21 cellular contexts compared by ENCODE assay signal in the genomic region with DNA sequence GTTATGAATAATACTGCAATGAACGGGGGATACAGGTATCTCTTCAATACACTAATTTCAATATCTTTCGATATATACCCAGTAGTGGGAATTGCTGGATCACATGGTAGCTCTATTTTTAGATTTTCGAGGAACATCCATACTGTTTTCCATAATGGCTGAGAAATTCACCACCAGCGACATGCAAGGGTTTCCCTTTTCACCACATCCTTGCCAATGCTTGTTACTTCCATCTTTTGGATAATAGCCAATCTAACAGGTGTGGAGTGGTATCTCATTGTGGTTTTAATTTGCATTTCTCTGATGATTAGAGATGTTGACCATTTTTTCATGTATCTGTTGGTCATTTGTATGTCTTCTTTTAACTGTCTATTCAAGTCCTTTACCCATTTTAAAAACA. TPM values are rescaled to one million over a fixed set of nuclear protein-coding genes. Genes with fewer than 3 reads are reported as not detected.
DNase-seq lines count a peak whose midpoint lies in the region; ATAC-seq and TF ChIP-seq lines count a peak whose summit lies in the region.
"Had no signal": no experiment of that assay in that cellular context is flagged by ENCODE, and none has a peak within 500 bp of the region (broad histone marks: within the 10 kb centered on the region; RNA-seq: fewer than 3 reads in every experiment).

No MANE protein-coding gene starts in this region.

- no peak for DNase-seq in activated T-cell treated with anti-CD3 and anti-CD28 coated beads, Interleukin-2, amount 50 U/mL, for 72 hours
- DNase-seq in activated T-cell treated with anti-CD3 and anti-CD28 coated beads for 4 hours (no peak), D341Med (ENCODE audit: low spot score) (no peak), GM10248 (ENCODE audit: extremely low spot score) (no peak), neural progenitor cell (ENCODE audit: low spot score) (no peak)
- no peak for DNase-seq in activated CD8-positive, alpha-beta T cell treated with anti-CD3 and anti-CD28 coated beads, Interleukin-2, amount 10 ng/mL, durations not matched to agents 7 days and 5 days
- no peak for DNase-seq in natural killer cell treated with Interleukin-12 subunit alpha and Interleukin-12 subunit beta and Interleukin-15 and Interleukin-18, amount 100 ng/mL, for 72 hours (ENCODE audit: low spot score)
- DNase-seq: Calu3; dorsolateral prefrontal cortex; GF-D8; GOT3; left lung; NCI-H2081; NCI-H524 treated with DMSO at 0.1 percent for 48 hours; stimulated activated CD4-positive, alpha-beta T cell treated with anti-CD3 and anti-CD28 coated beads, Interleukin-4, amount 100 ng/mL, for 24 hours had no signal

- CTCF ChIA-PET in activated CD8-positive, alpha-beta T cell treated with anti-CD3 and anti-CD28 coated beads, Interleukin-2, amount 10 ng/mL, durations not matched to agents 7 days and 5 days (lab: Charles Lee): interaction anchor here (2.2 kb wide), 1 partner anchor 61 kb away, joined by 10 read pairs; no protein-coding TSS in a partner anchor
- CTCF ChIA-PET in GM10248 (lab: Yijun Ruan, JAX): interaction anchor here (0.7 kb wide), 1 partner anchor 11 kb away, joined by 3 read pairs; no protein-coding TSS in a partner anchor

- peaks cover 89% of the 10 kb centered on the region for H3K4me1 Mint-ChIP-seq in activated T-cell treated with anti-CD3 and anti-CD28 coated beads, Interleukin-2, amount 50 U/mL, for 72 hours (ENCODE audit: low read depth)
- H3K4me1 Mint-ChIP-seq in IgD-negative memory B cell: peaks cover 30 to 42% (median 40%) of the 10 kb centered on the region in 3 donors
- peaks cover 89% of the 10 kb centered on the region for H3K4me1 Mint-ChIP-seq in activated CD8-positive, alpha-beta T cell treated with anti-CD3 and anti-CD28 coated beads, Interleukin-2, amount 10 ng/mL, durations not matched to agents 7 days and 5 days (ENCODE audit: low read depth)
- peaks cover 68 to 71% of the 10 kb centered on the region in 2 donors for H3K4me1 Mint-ChIP-seq in natural killer cell treated with Interleukin-12 subunit alpha and Interleukin-12 subunit beta and Interleukin-15 and Interleukin-18, amount 100 ng/mL, for 72 hours (ENCODE audit: low read depth in 2 of 2)
- H3K4me1 Mint-ChIP-seq in neural progenitor cell: no peaks in the 10 kb centered on the region

- H3K79me2 ChIP-seq in neural progenitor cell (ENCODE audit: low read depth): no peaks in the 10 kb centered on the region
- H3K79me2 ChIP-seq: parathyroid adenoma had no signal

- ATAC-seq in activated T-cell treated with anti-CD3 and anti-CD28 coated beads, Interleukin-2, amount 50 U/mL, for 72 hours (replicated peaks in 1 of 2): no peak
- ATAC-seq in activated CD8-positive, alpha-beta T cell treated with anti-CD3 and anti-CD28 coated beads, Interleukin-2, amount 10 ng/mL, durations not matched to agents 7 days and 5 days: no peak
- ATAC-seq in natural killer cell treated with Interleukin-12 subunit alpha and Interleukin-12 subunit beta and Interleukin-15 and Interleukin-18, amount 100 ng/mL, for 72 hours: no peak
- ATAC-seq: HepG2, left lung had no signal

- peaks cover 42 to 68% of the 10 kb centered on the region in 2 donors for H3K36me3 Mint-ChIP-seq in activated T-cell treated with anti-CD3 and anti-CD28 coated beads, Interleukin-2, amount 50 U/mL, for 72 hours (ENCODE audit: insufficient read depth in 2 of 2)
- H3K36me3 Mint-ChIP-seq in IgD-negative memory B cell: peaks cover 22% of the 10 kb centered on the region
- H3K36me3 Mint-ChIP-seq in activated CD8-positive, alpha-beta T cell treated with anti-CD3 and anti-CD28 coated beads, Interleukin-2, amount 10 ng/mL, durations not matched to agents 7 days and 5 days (ENCODE audit: low read depth): peaks cover 97% of the 10 kb centered on the region
- peaks cover 44% of the 10 kb centered on the region for H3K36me3 Mint-ChIP-seq in natural killer cell treated with Interleukin-12 subunit alpha and Interleukin-12 subunit beta and Interleukin-15 and Interleukin-18, amount 100 ng/mL, for 72 hours
- no peaks in the 10 kb centered on the region for H3K36me3 Mint-ChIP-seq in neural progenitor cell

- TF ChIP-seq CTCF in GM10248 (IDR thresholded peaks at IDR 0.05; ENCODE audit: control extremely low read depth, extremely low read depth, low read depth, missing control alignments): no peak
- TF ChIP-seq CTCF in neural progenitor cell (IDR thresholded peaks at IDR 0.05): no peak

- no peaks in the 10 kb centered on the region for H4K20me1 ChIP-seq in neural progenitor cell (ENCODE audit: low read depth)

- peaks cover 0 to under 1% of the 10 kb centered on the region in 2 donors for H3K9me3 Mint-ChIP-seq in activated T-cell treated with anti-CD3 and anti-CD28 coated beads, Interleukin-2, amount 50 U/mL, for 72 hours
- H3K9me3 Mint-ChIP-seq in IgD-negative memory B cell: no peaks in the 10 kb centered on the region
- no peaks in the 10 kb centered on the region for H3K9me3 Mint-ChIP-seq in activated CD8-positive, alpha-beta T cell treated with anti-CD3 and anti-CD28 coated beads, Interleukin-2, amount 10 ng/mL, durations not matched to agents 7 days and 5 days (ENCODE audit: insufficient read depth)
- no peaks in the 10 kb centered on the region for H3K9me3 Mint-ChIP-seq in natural killer cell treated with Interleukin-12 subunit alpha and Interleukin-12 subunit beta and Interleukin-15 and Interleukin-18, amount 100 ng/mL, for 72 hours
- H3K9me3 Mint-ChIP-seq in neural progenitor cell: no peaks in the 10 kb centered on the region

- peaks cover 29% of the 10 kb centered on the region for H3K27me3 ChIP-seq in neural progenitor cell
- H3K27me3 ChIP-seq: dorsolateral prefrontal cortex, left lung had no signal

- H3K27me3 Mint-ChIP-seq in activated T-cell treated with anti-CD3 and anti-CD28 coated beads, Interleukin-2, amount 50 U/mL, for 72 hours (ENCODE audit: low read depth): no peaks in the 10 kb centered on the region
- H3K27me3 Mint-ChIP-seq in IgD-negative memory B cell (no peaks in the 10 kb centered on the region), neural progenitor cell (ENCODE audit: insufficient read depth, low read depth) (peaks cover 21% of the 10 kb centered on the region)
- no peaks in the 10 kb centered on the region for H3K27me3 Mint-ChIP-seq in activated CD8-positive, alpha-beta T cell treated with anti-CD3 and anti-CD28 coated beads, Interleukin-2, amount 10 ng/mL, durations not matched to agents 7 days and 5 days (ENCODE audit: low read depth)
- no peaks in the 10 kb centered on the region for H3K27me3 Mint-ChIP-seq in natural killer cell treated with Interleukin-12 subunit alpha and Interleukin-12 subunit beta and Interleukin-15 and Interleukin-18, amount 100 ng/mL, for 72 hours

- H3K9me3 ChIP-seq in neural progenitor cell (ENCODE audit: low read depth): no peaks in the 10 kb centered on the region
- H3K9me3 ChIP-seq: esophagus muscularis mucosa, left lung had no signal

- H3K27ac ChIP-seq in neural progenitor cell: no peak overlapping the region
- H3K27ac ChIP-seq: dorsolateral prefrontal cortex, esophagus muscularis mucosa, left lung, parathyroid adenoma, SK-N-MC had no signal

- H3K27ac Mint-ChIP-seq in activated T-cell treated with anti-CD3 and anti-CD28 coated beads, Interleukin-2, amount 50 U/mL, for 72 hours: peak overlapping the region; percentile 74
- H3K27ac Mint-ChIP-seq in IgD-negative memory B cell: peak overlapping the region; percentile 23 to 82 (median 70)
- H3K27ac Mint-ChIP-seq in activated CD8-positive, alpha-beta T cell treated with anti-CD3 and anti-CD28 coated beads, Interleukin-2, amount 10 ng/mL, durations not matched to agents 7 days and 5 days: peak overlapping the region; percentile 78
- peak overlapping the region; percentile 91 to 94 for H3K27ac Mint-ChIP-seq in natural killer cell treated with Interleukin-12 subunit alpha and Interleukin-12 subunit beta and Interleukin-15 and Interleukin-18, amount 100 ng/mL, for 72 hours
- no peak overlapping the region for H3K27ac Mint-ChIP-seq in neural progenitor cell

- peaks cover 9% of the 10 kb centered on the region for H3K4me1 ChIP-seq in neural progenitor cell
- H3K4me1 ChIP-seq: esophagus muscularis mucosa, parathyroid adenoma had no signal

- H3K9ac ChIP-seq in neural progenitor cell: no peak overlapping the region
- H3K9ac ChIP-seq: parathyroid adenoma had no signal

- POLR2A ChIA-PET in activated CD8-positive, alpha-beta T cell treated with anti-CD3 and anti-CD28 coated beads, Interleukin-2, amount 10 ng/mL, durations not matched to agents 7 days and 5 days (lab: Charles Lee): interaction anchor here (1.0 to 2.7 kb wide), 4 partner anchors 9 to 168 kb away, joined by 3 to 12 read pairs (median 3); no protein-coding TSS in a partner anchor
- POLR2A ChIA-PET in GM10248 (lab: Yijun Ruan, JAX): no interaction called here

- peaks cover under 1% of the 10 kb centered on the region for H3F3A ChIP-seq in neural progenitor cell (ENCODE audit: low read depth)

- no peak overlapping the region for H2AFZ ChIP-seq in neural progenitor cell (replicated peaks)
- H2AFZ ChIP-seq: parathyroid adenoma had no signal

- H3K4me2 ChIP-seq in neural progenitor cell: no peak overlapping the region

- H3K36me3 ChIP-seq in neural progenitor cell: no peaks in the 10 kb centered on the region

- no peak overlapping the region for H3K4me3 ChIP-seq in neural progenitor cell
- H3K4me3 ChIP-seq: dorsolateral prefrontal cortex, SK-N-MC had no signal

- H3K4me3 Mint-ChIP-seq in activated T-cell treated with anti-CD3 and anti-CD28 coated beads, Interleukin-2, amount 50 U/mL, for 72 hours: peak overlapping the region; percentile 50 to 80
- H3K4me3 Mint-ChIP-seq in IgD-negative memory B cell (peak overlapping the region in 2 of 4 donors; percentile 63 to 68), neural progenitor cell (no peak overlapping the region)
- peak overlapping the region; percentile 69 for H3K4me3 Mint-ChIP-seq in activated CD8-positive, alpha-beta T cell treated with anti-CD3 and anti-CD28 coated beads, Interleukin-2, amount 10 ng/mL, durations not matched to agents 7 days and 5 days
- peak overlapping the region; percentile 65 for H3K4me3 Mint-ChIP-seq in natural killer cell treated with Interleukin-12 subunit alpha and Interleukin-12 subunit beta and Interleukin-15 and Interleukin-18, amount 100 ng/mL, for 72 hours

RNA-seq across cellular contexts. Expression of a gene that starts 5.9 kb away (rescaled TPM):
- 100 to 1,000 TPM in 1 of 2 donors, 10 to 100 TPM in 1; 79.6 to 123 TPM for total RNA-seq in activated T-cell treated with anti-CD3 and anti-CD28 coated beads, Interleukin-2, amount 50 U/mL, for 72 hours
- polyA plus RNA-seq in IgD-negative memory B cell: 97.1 TPM
- total RNA-seq in activated CD8-positive, alpha-beta T cell treated with anti-CD3 and anti-CD28 coated beads, Interleukin-2, amount 10 ng/mL, durations not matched to agents 7 days and 5 days: 100 to 1,000 TPM; 202 to 210 TPM
- 10 to 100 TPM; 59.8 to 83.6 TPM for total RNA-seq in natural killer cell treated with Interleukin-12 subunit alpha and Interleukin-12 subunit beta and Interleukin-15 and Interleukin-18, amount 100 ng/mL, for 72 hours
- 0.12 TPM in 1 of 2 replicates, not detected in the other for total RNA-seq in neural progenitor cell (ENCODE audit: low replicate concordance)
- total RNA-seq: HepG2, myocyte had no signal
- polyA plus RNA-seq: HepG2 had no signal

Comparison
In these comparisons a context has a peak if more than half of its experiments do, and no peak if none do; other contexts are left out.
1. RNA of a gene that starts 5.9 kb away (total RNA-seq): 202 to 210 TPM in activated CD8-positive, alpha-beta T cell treated with anti-CD3 and anti-CD28 coated beads, Interleukin-2, amount 10 ng/mL, durations not matched to agents 7 days and 5 days, 79.6 to 123 TPM in activated T-cell treated with anti-CD3 and anti-CD28 coated beads, Interleukin-2, amount 50 U/mL, for 72 hours and 59.8 to 83.6 TPM in natural killer cell treated with Interleukin-12 subunit alpha and Interleukin-12 subunit beta and Interleukin-15 and Interleukin-18, amount 100 ng/mL, for 72 hours; 0.12 TPM in neural progenitor cell; every median in the first group is over 10 times any median in the second.